In the genomic region with DNA sequence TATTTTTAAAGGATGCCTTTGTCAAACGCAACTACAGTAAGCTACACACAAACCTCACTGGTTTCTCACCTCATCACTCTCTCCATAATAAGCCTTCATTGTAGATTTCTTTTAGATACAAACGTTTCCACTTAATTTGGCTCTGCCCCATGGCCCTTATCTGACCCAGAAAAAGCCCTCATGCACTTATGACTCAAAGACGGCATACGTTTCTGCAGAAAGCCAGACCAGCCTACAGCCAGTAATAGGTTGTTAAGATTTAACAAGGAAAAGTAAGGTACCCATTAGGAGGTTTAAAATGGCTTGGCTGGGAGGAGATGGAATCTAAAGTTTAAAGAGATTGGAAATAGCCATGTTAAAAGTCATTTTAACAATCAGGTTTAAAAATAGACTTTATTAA, we compare ENCODE assay signal across 17 cellular contexts.
"Had no signal": no experiment of that assay in that cellular context is flagged by ENCODE, and none has a peak within 500 bp of the region (broad histone marks: within the 10 kb centered on the region; RNA-seq: fewer than 3 reads in every experiment).

No MANE protein-coding gene starts in this region.

- H3K36me3 Mint-ChIP-seq: activated naive CD8-positive, alpha-beta T cell treated with anti-CD3 and anti-CD28 coated beads for 36 hours; immature natural killer cell; naive thymus-derived CD4-positive, alpha-beta T cell; stimulated activated effector memory CD8-positive, alpha-beta T cell treated with anti-CD3 and anti-CD28 coated beads, Interleukin-12 subunit alpha, Interleukin-12 subunit beta, amount 100 ng/mL, for 72 hours had no signal

- H3K27me3 Mint-ChIP-seq: activated naive CD8-positive, alpha-beta T cell treated with anti-CD3 and anti-CD28 coated beads for 36 hours; naive thymus-derived CD4-positive, alpha-beta T cell had no signal

- H3K36me3 ChIP-seq: cardiac muscle cell, tibial artery, vagina had no signal

- H3K27ac ChIP-seq: cardiac muscle cell, tibial artery, vagina had no signal

- H3K27ac Mint-ChIP-seq: activated naive CD8-positive, alpha-beta T cell treated with anti-CD3 and anti-CD28 coated beads for 36 hours; immature natural killer cell; naive thymus-derived CD4-positive, alpha-beta T cell; stimulated activated effector memory CD8-positive, alpha-beta T cell treated with anti-CD3 and anti-CD28 coated beads, Interleukin-12 subunit alpha, Interleukin-12 subunit beta, amount 100 ng/mL, for 72 hours had no signal

- H3K9me3 ChIP-seq: tibial artery, vagina had no signal

- H3K4me1 Mint-ChIP-seq: activated naive CD8-positive, alpha-beta T cell treated with anti-CD3 and anti-CD28 coated beads for 36 hours; immature natural killer cell; naive thymus-derived CD4-positive, alpha-beta T cell; stimulated activated effector memory CD8-positive, alpha-beta T cell treated with anti-CD3 and anti-CD28 coated beads, Interleukin-12 subunit alpha, Interleukin-12 subunit beta, amount 100 ng/mL, for 72 hours had no signal

- DNase-seq: activated CD4-positive, alpha-beta T cell treated with anti-CD3 and anti-CD28 coated beads for 1 hour; activated CD4-positive, alpha-beta T cell treated with anti-CD3 and anti-CD28 coated beads, Interleukin-2, amount 50 U/mL, for 48 hours; activated gamma-delta T cell treated with Interleukin-2 at 50 U/mL for 16 hours; activated naive CD8-positive, alpha-beta T cell treated with anti-CD3 and anti-CD28 coated beads for 36 hours; activated T-cell treated with anti-CD3 and anti-CD28 coated beads, Interleukin-2, amount 50 U/mL, for 48 hours; aorta; hypothalamus; immature natural killer cell; left colon; naive thymus-derived CD4-positive, alpha-beta T cell; right cardiac atrium; small intestine; T-helper 9 cell; tibial artery had no signal

- H3K4me3 ChIP-seq: cardiac muscle cell, tibial artery, vagina had no signal

- H3K4me1 ChIP-seq: tibial artery, vagina had no signal

- H3K27me3 ChIP-seq: cardiac muscle cell, tibial artery, vagina had no signal

- H3K4me3 Mint-ChIP-seq: activated naive CD8-positive, alpha-beta T cell treated with anti-CD3 and anti-CD28 coated beads for 36 hours; immature natural killer cell; naive thymus-derived CD4-positive, alpha-beta T cell; stimulated activated effector memory CD8-positive, alpha-beta T cell treated with anti-CD3 and anti-CD28 coated beads, Interleukin-12 subunit alpha, Interleukin-12 subunit beta, amount 100 ng/mL, for 72 hours had no signal
